1 cellular context compared by ENCODE assay signal in the genomic region with DNA sequence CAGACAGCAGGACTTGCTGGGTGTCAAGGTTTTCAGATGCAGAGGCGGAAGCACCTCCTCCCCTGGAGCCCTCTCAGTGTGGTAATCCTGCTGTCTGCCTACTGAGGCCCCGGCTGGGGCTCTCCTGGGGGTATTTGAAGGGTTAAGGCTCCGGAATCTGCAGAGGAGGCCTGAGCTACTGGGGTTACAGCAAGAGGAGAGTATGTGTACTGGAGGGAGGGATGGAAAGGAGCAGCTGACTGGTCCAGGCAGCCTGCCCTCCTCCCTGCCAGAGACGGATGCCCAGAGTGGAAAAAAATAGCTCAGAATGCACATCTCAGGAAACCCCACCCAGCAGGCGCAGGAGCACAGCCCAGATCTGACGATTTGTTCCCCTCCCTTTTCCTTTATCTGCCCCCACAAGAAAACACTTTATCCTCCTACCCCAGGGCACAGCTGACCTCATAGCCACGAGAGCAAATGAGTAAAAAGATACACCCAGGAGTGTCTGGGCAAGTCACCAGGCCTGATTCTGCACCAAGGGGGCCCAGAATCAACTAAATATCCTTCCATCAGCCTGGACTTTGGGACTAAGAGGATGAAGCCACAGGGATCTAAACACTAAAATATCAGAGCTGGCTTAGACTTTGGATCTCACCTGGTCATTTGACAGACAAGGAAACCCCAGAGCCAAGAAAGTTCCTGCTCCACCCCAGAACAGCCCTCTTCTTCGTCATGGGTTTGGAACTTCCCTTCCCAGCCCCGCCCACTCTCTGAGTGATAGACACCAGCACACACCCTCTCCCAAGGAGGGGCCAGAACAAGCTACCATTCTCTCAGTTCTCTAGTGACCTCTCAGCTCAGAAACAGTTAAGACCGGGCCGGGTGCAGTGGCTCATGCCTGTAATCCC.
A peak's percentile ranks its signal among the peaks of the same experiment; 100 is the strongest.
TF ChIP-seq lines count a peak whose summit lies in the region.

No MANE protein-coding gene starts in this region.

TF ChIP-seq in HepG2, 621 proteins besides CTCF, POLR2A, EP300 and RAD21 (continued from another document and continues in another):
- TF ChIP-seq, protein P1, sequence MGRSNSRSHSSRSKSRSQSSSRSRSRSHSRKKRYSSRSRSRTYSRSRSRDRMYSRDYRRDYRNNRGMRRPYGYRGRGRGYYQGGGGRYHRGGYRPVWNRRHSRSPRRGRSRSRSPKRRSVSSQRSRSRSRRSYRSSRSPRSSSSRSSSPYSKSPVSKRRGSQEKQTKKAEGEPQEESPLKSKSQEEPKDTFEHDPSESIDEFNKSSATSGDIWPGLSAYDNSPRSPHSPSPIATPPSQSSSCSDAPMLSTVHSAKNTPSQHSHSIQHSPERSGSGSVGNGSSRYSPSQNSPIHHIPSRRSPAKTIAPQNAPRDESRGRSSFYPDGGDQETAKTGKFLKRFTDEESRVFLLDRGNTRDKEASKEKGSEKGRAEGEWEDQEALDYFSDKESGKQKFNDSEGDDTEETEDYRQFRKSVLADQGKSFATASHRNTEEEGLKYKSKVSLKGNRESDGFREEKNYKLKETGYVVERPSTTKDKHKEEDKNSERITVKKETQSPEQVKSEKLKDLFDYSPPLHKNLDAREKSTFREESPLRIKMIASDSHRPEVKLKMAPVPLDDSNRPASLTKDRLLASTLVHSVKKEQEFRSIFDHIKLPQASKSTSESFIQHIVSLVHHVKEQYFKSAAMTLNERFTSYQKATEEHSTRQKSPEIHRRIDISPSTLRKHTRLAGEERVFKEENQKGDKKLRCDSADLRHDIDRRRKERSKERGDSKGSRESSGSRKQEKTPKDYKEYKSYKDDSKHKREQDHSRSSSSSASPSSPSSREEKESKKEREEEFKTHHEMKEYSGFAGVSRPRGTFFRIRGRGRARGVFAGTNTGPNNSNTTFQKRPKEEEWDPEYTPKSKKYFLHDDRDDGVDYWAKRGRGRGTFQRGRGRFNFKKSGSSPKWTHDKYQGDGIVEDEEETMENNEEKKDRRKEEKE (IDR thresholded peaks at IDR 0.05): no peak
- TF ChIP-seq ZNF24 (IDR thresholded peaks at IDR 0.05) (no peak), HMGA1 (CRISPR knock-in tag; conservative IDR thresholded peaks at IDR 0.05) (no peak), RBM22 (optimal IDR thresholded peaks at IDR 0.05; ENCODE audit: low read length) (no peak), ZSCAN30 (CRISPR knock-in tag; IDR thresholded peaks at IDR 0.05) (no peak), ZNF136 (CRISPR knock-in tag; IDR thresholded peaks at IDR 0.05; ENCODE audit: low read depth) (0 out of 2 replicates have a peak, but pooled peaks have one; percentile 27), ATF7-NPFF (CRISPR knock-in tag; IDR thresholded peaks at IDR 0.05; ENCODE audit: low read depth) (no peak), ATRX (CRISPR knock-in tag; IDR thresholded peaks at IDR 0.05; ENCODE audit: borderline replicate concordance) (no peak), SOX6 (IDR thresholded peaks at IDR 0.05) (no peak), SOX6 (CRISPR knock-in tag; IDR thresholded peaks at IDR 0.05) (peak; percentile 26; the same call in 1 of the 2 replicates), HMG20A (CRISPR knock-in tag; IDR thresholded peaks at IDR 0.05; ENCODE audit: borderline replicate concordance) (peak; percentile 25; the same call in 1 of the 2 replicates), ZNF572 (CRISPR knock-in tag; IDR thresholded peaks at IDR 0.05) (no peak), XRCC5 (optimal IDR thresholded peaks at IDR 0.05; ENCODE audit: low read length) (peak; percentile 41), FOXC1 (CRISPR knock-in tag; IDR thresholded peaks at IDR 0.05; ENCODE audit: borderline replicate concordance) (peak; percentile 25; the same call in 1 of the 2 replicates), HHEX (CRISPR knock-in tag; IDR thresholded peaks at IDR 0.05) (no peak), KLF6 (CRISPR knock-in tag; IDR thresholded peaks at IDR 0.05) (no peak), KDM5A (IDR thresholded peaks at IDR 0.05; ENCODE audit: borderline replicate concordance, low read length) (peak; percentile 61; the same call in 1 of the 2 replicates), ZBTB3 (CRISPR knock-in tag; IDR thresholded peaks at IDR 0.05; ENCODE audit: borderline replicate concordance, low read depth) (no peak), NFATC3 (CRISPR knock-in tag; IDR thresholded peaks at IDR 0.05) (no peak), NR2F6 (IDR thresholded peaks at IDR 0.05) (peak; percentile 50), NR2F6 (CRISPR knock-in tag; IDR thresholded peaks at IDR 0.05) (no peak), KDM3A (CRISPR knock-in tag; IDR thresholded peaks at IDR 0.05; ENCODE audit: low read depth) (no peak), NONO (IDR thresholded peaks at IDR 0.05) (no peak), NONO (CRISPR knock-in tag; conservative IDR thresholded peaks at IDR 0.05) (no peak), MED1 (CRISPR knock-in tag; IDR thresholded peaks at IDR 0.05) (no peak), PAX8 (CRISPR knock-in tag; IDR thresholded peaks at IDR 0.05; ENCODE audit: borderline replicate concordance) (no peak), KLF11 (CRISPR knock-in tag; IDR thresholded peaks at IDR 0.05) (no peak), ZNF792 (CRISPR knock-in tag; IDR thresholded peaks at IDR 0.05) (peak; percentile 74; the same call in 1 of the 2 replicates), ZNF850 (CRISPR knock-in tag; conservative IDR thresholded peaks at IDR 0.05) (no peak), ARNT (IDR thresholded peaks at IDR 0.05) (no peak)
- TF ChIP-seq, protein P2, sequence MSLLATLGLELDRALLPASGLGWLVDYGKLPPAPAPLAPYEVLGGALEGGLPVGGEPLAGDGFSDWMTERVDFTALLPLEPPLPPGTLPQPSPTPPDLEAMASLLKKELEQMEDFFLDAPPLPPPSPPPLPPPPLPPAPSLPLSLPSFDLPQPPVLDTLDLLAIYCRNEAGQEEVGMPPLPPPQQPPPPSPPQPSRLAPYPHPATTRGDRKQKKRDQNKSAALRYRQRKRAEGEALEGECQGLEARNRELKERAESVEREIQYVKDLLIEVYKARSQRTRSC (CRISPR knock-in tag; IDR thresholded peaks at IDR 0.05; ENCODE audit: low read depth): no peak
- TF ChIP-seq, protein P3, sequence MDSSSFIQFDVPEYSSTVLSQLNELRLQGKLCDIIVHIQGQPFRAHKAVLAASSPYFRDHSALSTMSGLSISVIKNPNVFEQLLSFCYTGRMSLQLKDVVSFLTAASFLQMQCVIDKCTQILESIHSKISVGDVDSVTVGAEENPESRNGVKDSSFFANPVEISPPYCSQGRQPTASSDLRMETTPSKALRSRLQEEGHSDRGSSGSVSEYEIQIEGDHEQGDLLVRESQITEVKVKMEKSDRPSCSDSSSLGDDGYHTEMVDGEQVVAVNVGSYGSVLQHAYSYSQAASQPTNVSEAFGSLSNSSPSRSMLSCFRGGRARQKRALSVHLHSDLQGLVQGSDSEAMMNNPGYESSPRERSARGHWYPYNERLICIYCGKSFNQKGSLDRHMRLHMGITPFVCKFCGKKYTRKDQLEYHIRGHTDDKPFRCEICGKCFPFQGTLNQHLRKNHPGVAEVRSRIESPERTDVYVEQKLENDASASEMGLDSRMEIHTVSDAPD (CRISPR knock-in tag; IDR thresholded peaks at IDR 0.05): no peak
- TF ChIP-seq, protein P4, sequence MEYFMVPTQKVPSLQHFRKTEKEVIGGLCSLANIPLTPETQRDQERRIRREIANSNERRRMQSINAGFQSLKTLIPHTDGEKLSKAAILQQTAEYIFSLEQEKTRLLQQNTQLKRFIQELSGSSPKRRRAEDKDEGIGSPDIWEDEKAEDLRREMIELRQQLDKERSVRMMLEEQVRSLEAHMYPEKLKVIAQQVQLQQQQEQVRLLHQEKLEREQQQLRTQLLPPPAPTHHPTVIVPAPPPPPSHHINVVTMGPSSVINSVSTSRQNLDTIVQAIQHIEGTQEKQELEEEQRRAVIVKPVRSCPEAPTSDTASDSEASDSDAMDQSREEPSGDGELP (IDR thresholded peaks at IDR 0.05; ENCODE audit: borderline replicate concordance, low read depth): peak; percentile 93
- TF ChIP-seq, protein P5, sequence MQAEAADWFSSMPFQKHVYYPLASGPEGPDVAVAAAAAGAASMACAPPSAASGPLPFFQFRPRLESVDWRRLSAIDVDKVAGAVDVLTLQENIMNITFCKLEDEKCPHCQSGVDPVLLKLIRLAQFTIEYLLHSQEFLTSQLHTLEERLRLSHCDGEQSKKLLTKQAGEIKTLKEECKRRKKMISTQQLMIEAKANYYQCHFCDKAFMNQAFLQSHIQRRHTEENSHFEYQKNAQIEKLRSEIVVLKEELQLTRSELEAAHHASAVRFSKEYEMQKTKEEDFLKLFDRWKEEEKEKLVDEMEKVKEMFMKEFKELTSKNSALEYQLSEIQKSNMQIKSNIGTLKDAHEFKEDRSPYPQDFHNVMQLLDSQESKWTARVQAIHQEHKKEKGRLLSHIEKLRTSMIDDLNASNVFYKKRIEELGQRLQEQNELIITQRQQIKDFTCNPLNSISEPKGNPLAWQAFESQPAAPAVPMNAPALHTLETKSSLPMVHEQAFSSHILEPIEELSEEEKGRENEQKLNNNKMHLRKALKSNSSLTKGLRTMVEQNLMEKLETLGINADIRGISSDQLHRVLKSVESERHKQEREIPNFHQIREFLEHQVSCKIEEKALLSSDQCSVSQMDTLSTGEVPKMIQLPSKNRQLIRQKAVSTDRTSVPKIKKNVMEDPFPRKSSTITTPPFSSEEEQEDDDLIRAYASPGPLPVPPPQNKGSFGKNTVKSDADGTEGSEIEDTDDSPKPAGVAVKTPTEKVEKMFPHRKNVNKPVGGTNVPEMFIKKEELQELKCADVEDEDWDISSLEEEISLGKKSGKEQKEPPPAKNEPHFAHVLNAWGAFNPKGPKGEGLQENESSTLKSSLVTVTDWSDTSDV (CRISPR knock-in tag; IDR thresholded peaks at IDR 0.05): no peak
- TF ChIP-seq, protein P6, sequence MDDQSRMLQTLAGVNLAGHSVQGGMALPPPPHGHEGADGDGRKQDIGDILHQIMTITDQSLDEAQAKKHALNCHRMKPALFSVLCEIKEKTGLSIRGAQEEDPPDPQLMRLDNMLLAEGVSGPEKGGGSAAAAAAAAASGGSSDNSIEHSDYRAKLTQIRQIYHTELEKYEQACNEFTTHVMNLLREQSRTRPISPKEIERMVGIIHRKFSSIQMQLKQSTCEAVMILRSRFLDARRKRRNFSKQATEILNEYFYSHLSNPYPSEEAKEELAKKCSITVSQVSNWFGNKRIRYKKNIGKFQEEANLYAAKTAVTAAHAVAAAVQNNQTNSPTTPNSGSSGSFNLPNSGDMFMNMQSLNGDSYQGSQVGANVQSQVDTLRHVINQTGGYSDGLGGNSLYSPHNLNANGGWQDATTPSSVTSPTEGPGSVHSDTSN (CRISPR knock-in tag; IDR thresholded peaks at IDR 0.05; ENCODE audit: borderline replicate concordance): no peak
- TF ChIP-seq, protein P7, sequence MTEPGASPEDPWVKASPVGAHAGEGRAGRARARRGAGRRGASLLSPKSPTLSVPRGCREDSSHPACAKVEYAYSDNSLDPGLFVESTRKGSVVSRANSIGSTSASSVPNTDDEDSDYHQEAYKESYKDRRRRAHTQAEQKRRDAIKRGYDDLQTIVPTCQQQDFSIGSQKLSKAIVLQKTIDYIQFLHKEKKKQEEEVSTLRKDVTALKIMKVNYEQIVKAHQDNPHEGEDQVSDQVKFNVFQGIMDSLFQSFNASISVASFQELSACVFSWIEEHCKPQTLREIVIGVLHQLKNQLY (CRISPR knock-in tag; IDR thresholded peaks at IDR 0.05): 0 out of 2 replicates have a peak, but pooled peaks have one; percentile 15
- TF ChIP-seq, protein P8, sequence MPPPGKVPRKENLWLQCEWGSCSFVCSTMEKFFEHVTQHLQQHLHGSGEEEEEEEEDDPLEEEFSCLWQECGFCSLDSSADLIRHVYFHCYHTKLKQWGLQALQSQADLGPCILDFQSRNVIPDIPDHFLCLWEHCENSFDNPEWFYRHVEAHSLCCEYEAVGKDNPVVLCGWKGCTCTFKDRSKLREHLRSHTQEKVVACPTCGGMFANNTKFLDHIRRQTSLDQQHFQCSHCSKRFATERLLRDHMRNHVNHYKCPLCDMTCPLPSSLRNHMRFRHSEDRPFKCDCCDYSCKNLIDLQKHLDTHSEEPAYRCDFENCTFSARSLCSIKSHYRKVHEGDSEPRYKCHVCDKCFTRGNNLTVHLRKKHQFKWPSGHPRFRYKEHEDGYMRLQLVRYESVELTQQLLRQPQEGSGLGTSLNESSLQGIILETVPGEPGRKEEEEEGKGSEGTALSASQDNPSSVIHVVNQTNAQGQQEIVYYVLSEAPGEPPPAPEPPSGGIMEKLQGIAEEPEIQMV (CRISPR knock-in tag; IDR thresholded peaks at IDR 0.05; ENCODE audit: low read depth): no peak
- TF ChIP-seq, protein P9, sequence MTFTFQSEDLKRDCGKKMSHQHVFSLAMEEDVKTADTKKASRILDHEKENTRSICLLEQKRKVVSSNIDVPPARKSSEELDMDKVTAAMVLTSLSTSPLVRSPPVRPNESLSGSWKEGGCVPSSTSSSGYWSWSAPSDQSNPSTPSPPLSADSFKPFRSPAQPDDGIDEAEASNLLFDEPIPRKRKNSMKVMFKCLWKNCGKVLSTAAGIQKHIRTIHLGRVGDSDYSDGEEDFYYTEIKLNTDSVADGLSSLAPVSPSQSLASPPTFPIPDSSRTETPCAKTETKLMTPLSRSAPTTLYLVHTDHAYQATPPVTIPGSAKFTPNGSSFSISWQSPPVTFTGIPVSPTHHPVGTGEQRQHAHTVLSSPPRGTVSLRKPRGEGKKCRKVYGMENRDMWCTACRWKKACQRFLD (CRISPR knock-in tag; IDR thresholded peaks at IDR 0.05; ENCODE audit: borderline replicate concordance): 0 out of 2 replicates have a peak, but pooled peaks have one; percentile 20
- TF ChIP-seq, protein P10, sequence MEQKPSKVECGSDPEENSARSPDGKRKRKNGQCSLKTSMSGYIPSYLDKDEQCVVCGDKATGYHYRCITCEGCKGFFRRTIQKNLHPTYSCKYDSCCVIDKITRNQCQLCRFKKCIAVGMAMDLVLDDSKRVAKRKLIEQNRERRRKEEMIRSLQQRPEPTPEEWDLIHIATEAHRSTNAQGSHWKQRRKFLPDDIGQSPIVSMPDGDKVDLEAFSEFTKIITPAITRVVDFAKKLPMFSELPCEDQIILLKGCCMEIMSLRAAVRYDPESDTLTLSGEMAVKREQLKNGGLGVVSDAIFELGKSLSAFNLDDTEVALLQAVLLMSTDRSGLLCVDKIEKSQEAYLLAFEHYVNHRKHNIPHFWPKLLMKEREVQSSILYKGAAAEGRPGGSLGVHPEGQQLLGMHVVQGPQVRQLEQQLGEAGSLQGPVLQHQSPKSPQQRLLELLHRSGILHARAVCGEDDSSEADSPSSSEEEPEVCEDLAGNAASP (CRISPR knock-in tag; IDR thresholded peaks at IDR 0.05; ENCODE audit: borderline replicate concordance): 0 out of 2 replicates have a peak, but pooled peaks have one; percentile 14
- TF ChIP-seq, protein P11, sequence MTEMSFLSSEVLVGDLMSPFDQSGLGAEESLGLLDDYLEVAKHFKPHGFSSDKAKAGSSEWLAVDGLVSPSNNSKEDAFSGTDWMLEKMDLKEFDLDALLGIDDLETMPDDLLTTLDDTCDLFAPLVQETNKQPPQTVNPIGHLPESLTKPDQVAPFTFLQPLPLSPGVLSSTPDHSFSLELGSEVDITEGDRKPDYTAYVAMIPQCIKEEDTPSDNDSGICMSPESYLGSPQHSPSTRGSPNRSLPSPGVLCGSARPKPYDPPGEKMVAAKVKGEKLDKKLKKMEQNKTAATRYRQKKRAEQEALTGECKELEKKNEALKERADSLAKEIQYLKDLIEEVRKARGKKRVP (CRISPR knock-in tag; IDR thresholded peaks at IDR 0.05): no peak
- TF ChIP-seq, protein P12, sequence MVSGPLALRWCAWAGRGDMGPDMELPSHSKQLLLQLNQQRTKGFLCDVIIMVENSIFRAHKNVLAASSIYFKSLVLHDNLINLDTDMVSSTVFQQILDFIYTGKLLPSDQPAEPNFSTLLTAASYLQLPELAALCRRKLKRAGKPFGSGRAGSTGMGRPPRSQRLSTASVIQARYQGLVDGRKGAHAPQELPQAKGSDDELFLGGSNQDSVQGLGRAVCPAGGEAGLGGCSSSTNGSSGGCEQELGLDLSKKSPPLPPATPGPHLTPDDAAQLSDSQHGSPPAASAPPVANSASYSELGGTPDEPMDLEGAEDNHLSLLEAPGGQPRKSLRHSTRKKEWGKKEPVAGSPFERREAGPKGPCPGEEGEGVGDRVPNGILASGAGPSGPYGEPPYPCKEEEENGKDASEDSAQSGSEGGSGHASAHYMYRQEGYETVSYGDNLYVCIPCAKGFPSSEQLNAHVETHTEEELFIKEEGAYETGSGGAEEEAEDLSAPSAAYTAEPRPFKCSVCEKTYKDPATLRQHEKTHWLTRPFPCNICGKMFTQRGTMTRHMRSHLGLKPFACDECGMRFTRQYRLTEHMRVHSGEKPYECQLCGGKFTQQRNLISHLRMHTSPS (CRISPR knock-in tag; IDR thresholded peaks at IDR 0.05; ENCODE audit: low read depth): no peak
